29 cellular contexts compared by ENCODE assay signal in the genomic region with DNA sequence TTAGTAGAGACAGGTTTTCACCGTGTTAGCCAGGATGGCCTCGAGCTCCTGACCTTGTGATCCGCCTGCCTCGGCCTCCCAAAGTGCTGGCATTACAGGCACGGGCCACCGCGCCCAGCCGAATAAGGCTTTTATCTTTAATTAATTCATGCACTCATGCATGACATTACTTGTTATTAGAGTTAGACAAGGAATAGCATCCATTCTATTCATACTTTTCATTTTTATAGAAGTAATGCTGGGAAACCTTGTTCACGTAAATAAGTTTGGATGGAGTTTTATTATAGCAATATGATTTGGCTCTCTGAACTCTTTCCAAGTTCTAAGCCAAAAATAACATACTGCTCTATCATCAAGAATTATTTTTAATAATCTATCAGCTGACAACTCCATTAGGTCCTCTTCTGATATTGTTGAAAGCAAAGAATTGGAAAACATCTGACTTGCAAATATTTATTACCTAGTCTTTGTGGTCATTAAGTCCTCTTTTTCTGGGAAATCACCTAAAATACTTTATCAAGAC.
"Had no signal": no experiment of that assay in that cellular context is flagged by ENCODE, and none has a peak within 500 bp of the region (broad histone marks: within the 10 kb centered on the region; RNA-seq: fewer than 3 reads in every experiment).

No MANE protein-coding gene starts in this region.

- H3K27me3 ChIP-seq: neural progenitor cell, ovary, right lobe of liver, sigmoid colon, testis, transverse colon, uterus had no signal

- H3K79me2 ChIP-seq: parathyroid adenoma had no signal

- H3K36me3 ChIP-seq: neural progenitor cell, ovary, right lobe of liver, sigmoid colon, spleen, suprapubic skin, tibial artery, transverse colon, upper lobe of right lung, uterus had no signal

- H3K4me3 ChIP-seq: neural progenitor cell, ovary, psoas muscle, right lobe of liver, sigmoid colon, skin epidermis, smooth muscle cell, spleen, suprapubic skin, testis, tibial artery, transverse colon, upper lobe of right lung, uterus had no signal

- H3K27ac ChIP-seq: neural progenitor cell, ovary, parathyroid adenoma, psoas muscle, right lobe of liver, sigmoid colon, skin epidermis, spleen, suprapubic skin, testis, tibial artery, transverse colon, upper lobe of right lung, uterus had no signal

- ATAC-seq: naive thymus-derived CD4-positive, alpha-beta T cell; natural killer cell; psoas muscle; right lobe of liver; stimulated activated memory B cell treated with anti-CD40 and anti-IgM and Interleukin-4, amounts not matched to agents 10 μg/mL and 1 μg/mL and 100 μg/mL, for 72 hours; stimulated activated naive CD8-positive, alpha-beta T cell treated with anti-CD3 and anti-CD28 coated beads, Interleukin-15, amount 100 ng/mL, for 72 hours; stimulated activated naive CD8-positive, alpha-beta T cell treated with anti-CD3 and anti-CD28 coated beads, Interleukin-15, Interleukin-2, amounts not matched to agents 100 U/mL and 50 U/mL, for 24 hours; upper lobe of right lung had no signal

- H3K4me1 ChIP-seq: neural progenitor cell, parathyroid adenoma, psoas muscle, right lobe of liver, sigmoid colon, suprapubic skin, testis, tibial artery, upper lobe of right lung, uterus had no signal

- H2AFZ ChIP-seq: neural progenitor cell, parathyroid adenoma had no signal

- DNase-seq: naive thymus-derived CD4-positive, alpha-beta T cell; natural killer cell; occipital lobe; ovary; posterior cingulate gyrus; psoas muscle; sigmoid colon; spleen; stimulated activated CD4-positive, alpha-beta T cell treated with anti-CD3 and anti-CD28 coated beads, Interleukin-12 subunit alpha, Interleukin-12 subunit beta, amount 100 ng/mL, for 4 hours; stimulated activated CD4-positive, alpha-beta T cell treated with anti-CD3 and anti-CD28 coated beads, Interleukin-1b, Interleukin-23, amount 100 ng/mL, for 48 hours; stimulated activated CD4-positive, alpha-beta T cell treated with anti-CD3 and anti-CD28 coated beads, Interleukin-4, amount 100 ng/mL, for 1 hour; stimulated activated CD4-positive, alpha-beta T cell treated with anti-CD3 and anti-CD28 coated beads, Interleukin-4, amount 100 ng/mL, for 4 hours; stimulated activated CD8-positive, alpha-beta memory T cell treated with anti-CD3 and anti-CD28 coated beads, Interleukin-4, amount 100 ng/mL, for 48 hours; stimulated activated naive CD4-positive, alpha-beta T cell; stimulated activated naive CD8-positive, alpha-beta T cell treated with anti-CD3 and anti-CD28 coated beads, Interleukin-15, amount 100 ng/mL, for 72 hours; stimulated activated naive CD8-positive, alpha-beta T cell treated with anti-CD3 and anti-CD28 coated beads, Interleukin-15, Interleukin-2, amounts not matched to agents 100 U/mL and 50 U/mL, for 24 hours; substantia nigra; testis; tibial artery; transverse colon; upper lobe of right lung; uterus had no signal

- H3K9me3 ChIP-seq: ovary, psoas muscle, right lobe of liver, sigmoid colon, suprapubic skin, testis, tibial artery, transverse colon, upper lobe of right lung, uterus had no signal

- H3K9ac ChIP-seq: neural progenitor cell, parathyroid adenoma had no signal

- H3K4me2 ChIP-seq: neural progenitor cell, smooth muscle cell had no signal
